11 cellular contexts compared by ENCODE assay signal in genomic region chr1:2652926-2653571, GRCh38. TPM values are rescaled to one million over a fixed set of nuclear protein-coding genes. Genes with fewer than 3 reads are reported as not detected.
A peak's percentile ranks its signal among the peaks of the same experiment; 100 is the strongest.
DNase-seq lines count a peak whose midpoint lies in the region; ATAC-seq, FAIRE-seq and TF ChIP-seq lines count a peak whose summit lies in the region.
"Not testable (repeated sequence)": the region's sequence is repeated elsewhere in the genome, so short reads cannot be mapped to it uniquely, and the experiment has no call there.
"Had no signal": no experiment of that assay in that cellular context is flagged by ENCODE, and none has a peak within 500 bp of the region (broad histone marks: within the 10 kb centered on the region; RNA-seq: fewer than 3 reads in every experiment).

No MANE protein-coding gene starts in this region.

- intact Hi-C loops in activated CD4-positive, alpha-beta T cell treated with anti-CD3 and anti-CD28 coated beads, Interleukin-2, amount 10 ng/mL, durations not matched to agents 24 days and 14 days (cut with micrococcal nuclease); left ventricle myocardium inferior (cut with micrococcal nuclease); pancreas (cut with DNase I): not testable (repeated sequence)

- H3K4me3 ChIP-seq in left ventricle myocardium inferior, lung, pancreas: not testable (repeated sequence)

- not testable (repeated sequence) for H3K4me1 ChIP-seq in left ventricle myocardium inferior; lung (ENCODE audit: control insufficient read depth in 2 of 2, insufficient read depth in 2 of 2, low read length in 2 of 2); pancreas

- H3K36me3 ChIP-seq in left ventricle myocardium inferior; lung (ENCODE audit: control insufficient read depth in 2 of 2, insufficient read depth in 2 of 2, low read length in 2 of 2); pancreas: not testable (repeated sequence)

- not testable (repeated sequence) for ATAC-seq in lung (ENCODE audit: insufficient read depth, low FRiP score); pancreas; stimulated activated naive CD8-positive, alpha-beta T cell treated with anti-CD3 and anti-CD28 coated beads, Interleukin-15, Interleukin-2, amounts not matched to agents 100 U/mL and 50 U/mL, for 24 hours

- H3K27ac ChIP-seq in left ventricle myocardium inferior (replicated peaks); lung (ENCODE audit: low read depth in 1 of 2, low read length in 1 of 2); pancreas: not testable (repeated sequence)

- 31 to 37% methylated on average over 12 of the region's 12 CpGs for WGBS in lung, 2 donors
- 16 to 25% methylated on average over 12 of the region's 12 CpGs for WGBS in pancreas, 2 donors

- DNase-seq in HFFc6, result peak; percentile 38
- DNase-seq in activated CD4-positive, alpha-beta T cell treated with anti-CD3 and anti-CD28 coated beads, Interleukin-2, amount 10 ng/mL, durations not matched to agents 24 days and 14 days, result peak; percentile 61
- DNase-seq in activated T-cell treated with anti-CD3 and anti-CD28 coated beads, Interleukin-2, amount 50 U/mL, for 1 hour, result peak; percentile 33
- DNase-seq in chondrocyte (ENCODE audit: low spot score), result peak; percentile 97
- DNase-seq in left ventricle myocardium inferior, result peak; percentile 23
- peak; percentile 58 for DNase-seq in lung (ENCODE audit: low spot score)
- peak in 4 of 6 donors; percentile 41 to 86 (median 58) for DNase-seq in pancreas
- DNase-seq in stimulated activated naive CD8-positive, alpha-beta T cell treated with anti-CD3 and anti-CD28 coated beads, Interleukin-15, Interleukin-2, amounts not matched to agents 100 U/mL and 50 U/mL, for 24 hours, result peak; percentile 5

- peaks cover 42% of the 10 kb centered on the region for H3K36me3 Mint-ChIP-seq in HFFc6 (ENCODE audit: low read depth)
- not testable (repeated sequence) for H3K36me3 Mint-ChIP-seq in activated CD4-positive, alpha-beta T cell treated with anti-CD3 and anti-CD28 coated beads, Interleukin-2, amount 10 ng/mL, durations not matched to agents 24 days and 14 days (ENCODE audit: low read depth); chondrocyte (ENCODE audit: low read depth)

- not testable (repeated sequence) for H3K9me3 ChIP-seq in left ventricle myocardium inferior (replicated peaks); pancreas
- H3K9me3 ChIP-seq in lung (ENCODE audit: control insufficient read depth in 2 of 2, insufficient read depth in 1 of 2, low read length in 1 of 2), result peaks cover 0 to 18% of the 10 kb centered on the region in 2 donors

- H3K27me3 Mint-ChIP-seq in HFFc6 (ENCODE audit: insufficient read depth); chondrocyte (ENCODE audit: low read depth): not testable (repeated sequence)
- H3K27me3 Mint-ChIP-seq in activated CD4-positive, alpha-beta T cell treated with anti-CD3 and anti-CD28 coated beads, Interleukin-2, amount 10 ng/mL, durations not matched to agents 24 days and 14 days, result peaks cover 13% of the 10 kb centered on the region

- not testable (repeated sequence) for H3K4me1 Mint-ChIP-seq in HFFc6 (ENCODE audit: low read depth); activated CD4-positive, alpha-beta T cell treated with anti-CD3 and anti-CD28 coated beads, Interleukin-2, amount 10 ng/mL, durations not matched to agents 24 days and 14 days; chondrocyte (ENCODE audit: low read depth)

- not testable (repeated sequence) for H3K27ac Mint-ChIP-seq in HFFc6; activated CD4-positive, alpha-beta T cell treated with anti-CD3 and anti-CD28 coated beads, Interleukin-2, amount 10 ng/mL, durations not matched to agents 24 days and 14 days; chondrocyte (ENCODE audit: unreplicated experiment)

- peaks cover 55% of the 10 kb centered on the region for H3K9me3 Mint-ChIP-seq in HFFc6
- H3K9me3 Mint-ChIP-seq in activated CD4-positive, alpha-beta T cell treated with anti-CD3 and anti-CD28 coated beads, Interleukin-2, amount 10 ng/mL, durations not matched to agents 24 days and 14 days, result not testable (repeated sequence)
- H3K9me3 Mint-ChIP-seq in chondrocyte (ENCODE audit: low read depth), result peaks cover 31% of the 10 kb centered on the region

- TF ChIP-seq CTCF in HFFc6 (IDR thresholded peaks at IDR 0.05); chondrocyte (IDR thresholded peaks at IDR 0.05); left ventricle myocardium inferior (IDR thresholded peaks at IDR 0.05; ENCODE audit: borderline replicate concordance); lung (IDR thresholded peaks at IDR 0.05; ENCODE audit: control extremely low read depth, extremely low read depth); pancreas (IDR thresholded peaks at IDR 0.05): not testable (repeated sequence)

- not testable (repeated sequence) for FAIRE-seq in pancreas (lab: Jason Lieb, UNC)

- not testable (repeated sequence) for H3K4me3 Mint-ChIP-seq in HFFc6; activated CD4-positive, alpha-beta T cell treated with anti-CD3 and anti-CD28 coated beads, Interleukin-2, amount 10 ng/mL, durations not matched to agents 24 days and 14 days; chondrocyte (ENCODE audit: unreplicated experiment)

- H3K27me3 ChIP-seq in left ventricle myocardium inferior (ENCODE audit: low read depth), result peaks cover 40% of the 10 kb centered on the region
- H3K27me3 ChIP-seq in lung (ENCODE audit: control insufficient read depth, insufficient read depth); pancreas: not testable (repeated sequence)

RNA-seq across cellular contexts. Expression of gene MMEL1, which starts 20.2 kb away (rescaled TPM):
- total RNA-seq in HFFc6 (2021; fragmentation: NEBNext Ultra II Directional; extraction: Animal tissue kit (Norgen Biotek cat#: 25700)), result not detected
- total RNA-seq in activated CD4-positive, alpha-beta T cell treated with anti-CD3 and anti-CD28 coated beads, Interleukin-2, amount 10 ng/mL, durations not matched to agents 24 days and 14 days, result 0.54 and 0.83 TPM in 2 replicates
- total RNA-seq in chondrocyte (0.62 to 0.92 TPM in 2 of 3 replicates, not detected in the other), left ventricle myocardium inferior (0.82 TPM), lung (1 to 10 TPM; 4.0 to 5.9 TPM), pancreas (1 to 10 TPM in 5 of 6 donors, under 1 TPM in 1; 0.39 to 3.1 (median 2.2) TPM)
- polyA plus RNA-seq in lung (1 to 10 TPM; 6.2 to 8.4 TPM), pancreas (1 to 10 TPM; 7.6 to 8.7 TPM)
- total RNA-seq: A673, GM12878, LHCN-M2 had no signal

Comparison
In these comparisons a context has a peak if more than half of its experiments do, and no peak if none do; other contexts are left out.
1. DNase-seq: peak in every context shown above with its lines; median percentile 97 in chondrocyte; 61 in activated CD4-positive, alpha-beta T cell treated with anti-CD3 and anti-CD28 coated beads, Interleukin-2, amount 10 ng/mL, durations not matched to agents 24 days and 14 days; 58 in lung; 58 in pancreas; 38 in HFFc6; 33 in activated T-cell treated with anti-CD3 and anti-CD28 coated beads, Interleukin-2, amount 50 U/mL, for 1 hour; 23 in left ventricle myocardium inferior; 5 in stimulated activated naive CD8-positive, alpha-beta T cell treated with anti-CD3 and anti-CD28 coated beads, Interleukin-15, Interleukin-2, amounts not matched to agents 100 U/mL and 50 U/mL, for 24 hours.